In the genomic region with DNA sequence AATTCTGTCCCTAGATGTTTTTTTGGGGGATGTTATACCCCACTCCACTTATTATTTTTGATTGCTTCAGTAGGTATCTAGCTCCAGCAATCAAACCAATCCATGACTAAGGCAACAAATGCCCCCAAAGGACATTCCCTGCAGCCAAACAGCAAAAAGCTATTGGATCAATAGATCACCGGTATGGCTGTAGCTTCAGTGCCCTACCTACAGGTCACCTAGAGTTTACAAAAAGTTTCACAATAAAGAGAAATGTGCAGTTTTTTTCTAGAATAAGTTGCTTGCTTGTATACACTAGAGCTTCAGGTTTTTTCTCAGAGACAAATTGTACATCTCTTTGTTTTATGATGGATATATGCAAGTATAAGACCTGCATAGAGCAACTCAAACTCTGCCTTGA, we compare ENCODE assay signal across 8 cellular contexts. TPM values are rescaled to one million over a fixed set of nuclear protein-coding genes. Genes with fewer than 3 reads are reported as not detected.
"Had no signal": no experiment of that assay in that cellular context is flagged by ENCODE, and none has a peak within 500 bp of the region (broad histone marks: within the 10 kb centered on the region; RNA-seq: fewer than 3 reads in every experiment).

No MANE protein-coding gene starts in this region.

- H3K27ac Mint-ChIP-seq: HFFc6, IgD-negative memory B cell had no signal

- ATAC-seq: HCT116 had no signal

- H3K27me3 Mint-ChIP-seq: IgD-negative memory B cell had no signal

- H3K4me3 ChIP-seq: HAP-1 had no signal

- H3K36me3 Mint-ChIP-seq: IgD-negative memory B cell had no signal

- H3K4me1 Mint-ChIP-seq: IgD-negative memory B cell had no signal

- H3K36me3 ChIP-seq: HAP-1 had no signal

- H3K27ac ChIP-seq: HL-60 had no signal

- H3K9me3 Mint-ChIP-seq: HFFc6, IgD-negative memory B cell had no signal

- DNase-seq: GOT3, H7, HFFc6, KBM-7 had no signal

- H3K4me3 Mint-ChIP-seq: HFFc6, IgD-negative memory B cell had no signal

- H3K9me3 ChIP-seq: HAP-1 had no signal

RNA-seq across cellular contexts. Expression of gene PDE11A, which starts 27.7 kb away (rescaled TPM):
- polyA plus RNA-seq: IgD-negative memory B cell had no signal
